In the genomic region with DNA sequence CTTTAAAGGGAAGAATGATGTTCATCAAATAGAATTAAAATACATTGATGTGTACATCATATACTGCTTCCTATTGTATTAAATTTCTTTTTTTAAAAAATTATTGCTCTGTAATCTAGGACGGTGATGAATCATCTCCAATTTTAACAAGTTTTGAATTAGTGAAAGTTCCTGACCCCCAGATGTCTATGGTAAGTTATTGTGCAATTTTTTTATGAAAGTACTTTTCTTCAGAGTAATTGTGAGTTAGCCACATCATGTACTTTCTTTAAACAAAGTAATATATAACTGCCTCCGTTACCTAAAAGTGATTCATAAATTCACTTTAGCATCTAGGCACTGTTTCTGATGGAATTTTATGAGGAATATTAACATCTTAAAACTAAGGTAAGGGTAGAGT, we compare ENCODE assay signal across 20 cellular contexts.
"Had no signal": no experiment of that assay in that cellular context is flagged by ENCODE, and none has a peak within 500 bp of the region (broad histone marks: within the 10 kb centered on the region; RNA-seq: fewer than 3 reads in every experiment).

No MANE protein-coding gene starts in this region.

- DNase-seq: activated CD4-positive, alpha-beta T cell treated with anti-CD3 and anti-CD28 coated beads, Interleukin-2, amount 50 U/mL, for 4 hours; activated CD4-positive, CD25-positive, alpha-beta regulatory T cell treated with anti-CD3 and anti-CD28 coated beads, Interleukin-2, amount 50 U/mL, for 72 hours; activated naive CD4-positive, alpha-beta T cell treated with anti-CD3 and anti-CD28 coated beads, Interleukin-2, amount 10 ng/mL, durations not matched to agents 7 days and 5 days; activated T-cell treated with anti-CD3 and anti-CD28 coated beads for 4 hours; central memory CD4-positive, alpha-beta T cell; cortex of kidney; effector CD4-positive, alpha-beta T cell; gastrocnemius medialis; heart left ventricle; left colon; lower lobe of right lung; pancreas; sigmoid colon; stimulated activated CD4-positive, alpha-beta T cell treated with anti-CD3 and anti-CD28 coated beads, Interleukin-2, amount 100 ng/mL, for 24 hours; T-helper 1 cell; T1000; thyroid gland had no signal

- H3K27me3 ChIP-seq: esophagus muscularis mucosa, gastrocnemius medialis, heart left ventricle, pancreas, sigmoid colon, thyroid gland had no signal

- H3K27ac ChIP-seq: esophagus muscularis mucosa, gastrocnemius medialis, heart left ventricle, lower lobe of right lung, pancreas, sigmoid colon, thyroid gland had no signal

- H3K4me1 ChIP-seq: esophagus muscularis mucosa, gastrocnemius medialis, heart left ventricle, lower lobe of right lung, pancreas, sigmoid colon, thyroid gland had no signal

- ATAC-seq: activated T-helper 17 cell treated with anti-CD3 and anti-CD28 coated beads, Interleukin-2, amount 50 U/mL, for 72 hours; gastrocnemius medialis; heart left ventricle; left colon; lower lobe of right lung; pancreas; stimulated activated effector memory CD8-positive, alpha-beta T cell treated with anti-CD3 and anti-CD28 coated beads, Interleukin-12 subunit alpha, Interleukin-12 subunit beta, amount 100 ng/mL, for 72 hours had no signal

- H3K9me3 ChIP-seq: esophagus muscularis mucosa, gastrocnemius medialis, heart left ventricle, lower lobe of right lung, pancreas, sigmoid colon, thyroid gland had no signal

- H3K4me3 ChIP-seq: esophagus muscularis mucosa, gastrocnemius medialis, heart left ventricle, lower lobe of right lung, pancreas, sigmoid colon, thyroid gland had no signal
